In genomic region chr12:57522019-57522886, GRCh38 we compare ENCODE assay signal across 8 cellular contexts. TPM values are rescaled to one million over a fixed set of nuclear protein-coding genes. Genes with fewer than 3 reads are reported as not detected.
A peak's percentile ranks its signal among the peaks of the same experiment; 100 is the strongest.
DNase-seq lines count a peak whose midpoint lies in the region; ATAC-seq and TF ChIP-seq lines count a peak whose summit lies in the region.

Gene MBD6 (plus strand): TSS chr12:57522824. CDS start chr12:57524304, 1,480 bp downstream.

- H3K9ac ChIP-seq in mammary epithelial cell (ENCODE audit: insufficient read depth, low read length): peak within 1 kb of the TSS; percentile 81

- intact Hi-C loops in mammary epithelial cell (cut with micrococcal nuclease): loop anchor here (5.0 kb wide), 1 partner anchor 215 kb away; the partner anchor contains the start of gene AGAP2

- dilution Hi-C loops in mammary epithelial cell (cut with HindIII; ENCODE audit: low sequenced_read_pairs): no loop called here

- DNase-seq in ACHN: peak; percentile 96
- peak; percentile 86 for DNase-seq in NCI-H2227 treated with DMSO at 0.1 percent for 48 hours (lab: John Stamatoyannopoulos, UW)
- DNase-seq in mammary epithelial cell: peak; percentile 89
- DNase-seq in inferior parietal cortex (ENCODE audit: extremely low spot score): peak; percentile 78
- peak; percentile 76 to 80 for DNase-seq in stimulated activated CD4-positive, alpha-beta T cell treated with anti-CD3 and anti-CD28 coated beads, Interleukin-12 subunit alpha, Interleukin-12 subunit beta, amount 100 ng/mL, for 24 hours (ENCODE audit: low read depth in 2 of 2)

- H3K4me3 ChIP-seq in WI38 (ENCODE audit: low read depth, low read length) (peak within 1 kb of the TSS; percentile 85), mammary epithelial cell (replicated peaks in 1 of 3; ENCODE audit: insufficient read depth in 1 of 3, low read depth in 2 of 3, low read length in 3 of 3) (peak within 1 kb of the TSS; percentile 59 to 82 (median 81))

- in situ Hi-C loops in ACHN (cut with HindIII; ENCODE audit: low pct_ligation_motif_present, low pct_unique_long_range_greater_than_20kb, low sequenced_read_pairs) (no loop called here), mammary epithelial cell (cut with MboI; ENCODE audit: low sequenced_read_pairs in 2 of 2) (no loop called here)

- peaks cover 54% of the 10 kb centered on the region for H3K4me1 ChIP-seq in mammary epithelial cell (ENCODE audit: insufficient read depth, low read length)

- TF ChIP-seq CTCF in WI38 (IDR thresholded peaks at IDR 0.05; ENCODE audit: low read depth, low read length): no peak
- TF ChIP-seq CTCF in mammary epithelial cell (conservative IDR thresholded peaks at IDR 0.05 in 1 of 2, IDR thresholded peaks at IDR 0.05 in 1 of 2; ENCODE audit: extremely low read depth in 1 of 2, insufficient read depth in 1 of 2, low read depth in 1 of 2, low read length in 2 of 2): peak in 1 of 2 donors; percentile 1

- H3K27ac ChIP-seq in mammary epithelial cell (ENCODE audit: insufficient read depth, low read depth, low read length): peak within 1 kb of the TSS; percentile 69

- BruUV-seq in mammary epithelial cell (replicated peaks; lab: Mats Ljungman, UMichigan): no TSS peak

- CTCF ChIA-PET in mammary epithelial cell (lab: Charles Lee; ENCODE audit: low non-redundant PET): no interaction called here

- ATAC-seq in GM18870 (IDR thresholded peaks at IDR 0.05; ENCODE audit: unreplicated experiment) (peak; percentile 30), HG03108 (IDR thresholded peaks at IDR 0.05; ENCODE audit: unreplicated experiment) (peak; percentile 28)

- no peaks in the 10 kb centered on the region for H4K20me1 ChIP-seq in mammary epithelial cell (ENCODE audit: insufficient read depth, low read length)

- 3% methylated on average over 6 of the region's 56 CpGs for WGBS in mammary epithelial cell (ENCODE audit: low coverage, missing lambda C conversion rate)

- H3K27me3 ChIP-seq in mammary epithelial cell (ENCODE audit: insufficient read depth, low read length): no peaks in the 10 kb centered on the region

- no peaks in the 10 kb centered on the region for H3K9me3 ChIP-seq in mammary epithelial cell (replicated peaks; ENCODE audit: insufficient read depth, low read length)

- peaks cover 64% of the 10 kb centered on the region for H3K79me2 ChIP-seq in mammary epithelial cell (ENCODE audit: insufficient read depth, low read length)

- peaks cover 14% of the 10 kb centered on the region for H3K36me3 ChIP-seq in mammary epithelial cell (ENCODE audit: insufficient read depth, low read length)

- peak within 1 kb of the TSS; percentile 79 for H3K4me2 ChIP-seq in mammary epithelial cell (ENCODE audit: insufficient read depth, low read depth, low read length)

- peak within 1 kb of the TSS; percentile 66 for H2AFZ ChIP-seq in mammary epithelial cell (ENCODE audit: low read depth, low read length)

RNA-seq across cellular contexts. Expression of gene MBD6, which starts in this region (rescaled TPM):
- total RNA-seq in mammary epithelial cell: 10 to 100 TPM in 1 of 2 donors, 1 to 10 TPM in 1; 4.8 to 69.2 TPM
- 4.8 TPM for polyA plus RNA-seq in mammary epithelial cell
- 14.9 TPM for polyA minus RNA-seq in mammary epithelial cell

Comparison
In these comparisons a context has a peak if more than half of its experiments do, and no peak if none do; other contexts are left out.
1. Peak in every context shown above with its lines: DNase-seq, ATAC-seq, H3K4me3 ChIP-seq and H3K27ac ChIP-seq.